22 cellular contexts compared by ENCODE assay signal in the genomic region with DNA sequence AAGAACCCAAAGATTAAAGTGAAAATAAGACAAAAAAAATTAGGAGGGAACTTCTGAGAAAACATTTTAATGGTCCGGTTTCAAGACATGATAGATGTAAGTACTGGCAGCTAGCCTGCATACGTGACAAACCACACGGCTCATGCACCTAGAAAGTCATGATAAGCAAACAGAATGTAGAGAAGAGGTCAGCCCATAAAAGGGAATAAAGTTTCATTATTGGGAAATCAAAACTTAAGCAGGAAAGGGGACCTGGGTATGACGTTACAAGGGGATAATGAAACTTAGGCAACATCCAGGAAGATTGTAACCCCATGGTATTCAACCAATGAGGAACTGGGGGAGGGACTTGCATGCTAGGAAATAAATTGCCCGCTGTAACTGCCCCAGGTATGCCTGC.
DNase-seq lines count a peak whose midpoint lies in the region; ATAC-seq, FAIRE-seq and TF ChIP-seq lines count a peak whose summit lies in the region.
"Had no signal": no experiment of that assay in that cellular context is flagged by ENCODE, and none has a peak within 500 bp of the region (broad histone marks: within the 10 kb centered on the region; RNA-seq: fewer than 3 reads in every experiment).

No MANE protein-coding gene starts in this region.

- no peak overlapping the region for H3K4me3 ChIP-seq in choroid plexus epithelial cell (ENCODE audit: low read depth, low read length)
- H3K4me3 ChIP-seq: BLaER1 treated with 17β-estradiol and CSF1 and Interleukin-3, amounts not matched to agents 10 nM and 100 nM had no signal

- FAIRE-seq in RCC 7860 (lab: Jason Lieb, UNC), result peak; percentile 35
- FAIRE-seq: H1 had no signal

- ATAC-seq in HG02588 (IDR thresholded peaks at IDR 0.05; ENCODE audit: unreplicated experiment), result no peak

- TF ChIP-seq CTCF in choroid plexus epithelial cell (conservative IDR thresholded peaks at IDR 0.05; ENCODE audit: low read depth, low read length), result no peak

- DNase-seq in HT-29 (ENCODE audit: low spot score) (peak; percentile 56), RCC 7860 (ENCODE audit: low spot score) (peak; percentile 27), choroid plexus epithelial cell (ENCODE audit: low read depth) (peak; percentile 21), NCI-H446 (lab: John Stamatoyannopoulos, UW) (no peak)
- DNase-seq in stimulated activated CD4-positive, alpha-beta T cell treated with anti-CD3 and anti-CD28 coated beads, Interleukin-1b, Interleukin-23, amount 100 ng/mL, for 48 hours, result no peak
- DNase-seq in stimulated activated CD4-positive, alpha-beta T cell treated with anti-CD3 and anti-CD28 coated beads, Interleukin-15, amount 100 ng/mL, for 24 hours, result no peak
- DNase-seq: Caco-2; CD4-positive, alpha-beta memory T cell; DMS 273 treated with DMSO at 0.1 percent for 48 hours; GDM1; MM.1S; NCI-H1092 treated with DMSO at 0.1 percent for 48 hours; NCI-H1436 treated with DMSO at 0.1 percent for 48 hours; NCI-H2029; NCI-H2227 treated with DMSO at 0.1 percent for 48 hours; NCI-H510A treated with DMSO at 0.1 percent for 48 hours; NCI-H748 treated with DMSO at 0.1 percent for 48 hours; SIG-M5; SK-N-SH had no signal

Comparison
In these comparisons a context has a peak if more than half of its experiments do, and no peak if none do; other contexts are left out.
1. DNase-seq: peak in HT-29 (single experiment), RCC 7860 (single experiment) and choroid plexus epithelial cell (single experiment); none in stimulated activated CD4-positive, alpha-beta T cell treated with anti-CD3 and anti-CD28 coated beads, Interleukin-1b, Interleukin-23, amount 100 ng/mL, for 48 hours (single experiment), stimulated activated CD4-positive, alpha-beta T cell treated with anti-CD3 and anti-CD28 coated beads, Interleukin-15, amount 100 ng/mL, for 24 hours (single experiment) and NCI-H446 (0 of 2).